In genomic region chr19:42396542-42397314, GRCh38 we compare ENCODE assay signal across 8 cellular contexts. TPM values are rescaled to one million over a fixed set of nuclear protein-coding genes. Genes with fewer than 3 reads are reported as not detected.
DNase-seq lines count a peak whose midpoint lies in the region; ATAC-seq and TF ChIP-seq lines count a peak whose summit lies in the region.

No MANE protein-coding gene starts in this region.

- H3K36me3 ChIP-seq in DOHH2 (ENCODE audit: control insufficient read depth, low read length) (no peaks in the 10 kb centered on the region; the same call in 1 of the 2 replicates), GM23338 (ENCODE audit: insufficient read depth) (no peaks in the 10 kb centered on the region)
- H3K36me3 ChIP-seq in naive thymus-derived CD4-positive, alpha-beta T cell (ENCODE audit: control insufficient read depth in 2 of 3, insufficient read depth in 3 of 3, low read length in 3 of 3), result no peaks in the 10 kb centered on the region

- peak; percentile 93 for ATAC-seq in GM23338
- ATAC-seq in naive thymus-derived CD4-positive, alpha-beta T cell, result peak; percentile 96
- ATAC-seq in stimulated activated memory B cell treated with anti-CD40 and anti-IgM and Interleukin-4, amounts not matched to agents 10 μg/mL and 1 μg/mL and 100 μg/mL, for 72 hours, result peak; percentile 99

- peak overlapping the region; percentile 55 for H3K27ac ChIP-seq in DOHH2 (ENCODE audit: low read depth, low read length)
- peak overlapping the region; percentile 87 for H3K27ac ChIP-seq in GM23338 (ENCODE audit: low read depth)
- H3K27ac ChIP-seq in naive thymus-derived CD4-positive, alpha-beta T cell (ENCODE audit: low read depth, low read length), result peak overlapping the region; percentile 70

- H3K36me3 Mint-ChIP-seq in GM23338 (ENCODE audit: low read depth), result peaks cover 5% of the 10 kb centered on the region; the same call in 1 of the 3 replicates
- peaks cover 14% of the 10 kb centered on the region for H3K36me3 Mint-ChIP-seq in activated T-helper 2 cell treated with anti-CD3 and anti-CD28 coated beads, Interferon-gamma antibody, Interleukin-2, Interleukin-4, amounts not matched to agents 10 μg/mL and 5 μg/mL and 100 μg/mL, durations not matched to agents 14 hours and 24 hours and 36 hours (ENCODE audit: low read depth)
- H3K36me3 Mint-ChIP-seq in naive thymus-derived CD4-positive, alpha-beta T cell, result peaks cover 0 to 4% (median 0%) of the 10 kb centered on the region in 5 donors
- peaks cover 6% of the 10 kb centered on the region for H3K36me3 Mint-ChIP-seq in stimulated activated memory B cell treated with anti-CD40 and anti-IgM and Interleukin-4, amounts not matched to agents 10 μg/mL and 1 μg/mL and 100 μg/mL, for 72 hours

- no peaks in the 10 kb centered on the region; the same call in 2 of the 3 replicates for H3K9me3 Mint-ChIP-seq in GM23338
- no peaks in the 10 kb centered on the region for H3K9me3 Mint-ChIP-seq in activated T-helper 2 cell treated with anti-CD3 and anti-CD28 coated beads, Interferon-gamma antibody, Interleukin-2, Interleukin-4, amounts not matched to agents 10 μg/mL and 5 μg/mL and 100 μg/mL, durations not matched to agents 14 hours and 24 hours and 36 hours
- H3K9me3 Mint-ChIP-seq in naive thymus-derived CD4-positive, alpha-beta T cell, result peaks cover 0 to 1% (median 0%) of the 10 kb centered on the region in 11 donors
- no peaks in the 10 kb centered on the region for H3K9me3 Mint-ChIP-seq in stimulated activated memory B cell treated with anti-CD40 and anti-IgM and Interleukin-4, amounts not matched to agents 10 μg/mL and 1 μg/mL and 100 μg/mL, for 72 hours

- CTCF ChIA-PET in naive thymus-derived CD4-positive, alpha-beta T cell (lab: Charles Lee), result no interaction called here

- H3K27ac Mint-ChIP-seq in GM23338, result peak overlapping the region; percentile 95
- peak overlapping the region; percentile 81 for H3K27ac Mint-ChIP-seq in activated T-helper 2 cell treated with anti-CD3 and anti-CD28 coated beads, Interferon-gamma antibody, Interleukin-2, Interleukin-4, amounts not matched to agents 10 μg/mL and 5 μg/mL and 100 μg/mL, durations not matched to agents 14 hours and 24 hours and 36 hours
- H3K27ac Mint-ChIP-seq in naive thymus-derived CD4-positive, alpha-beta T cell, result peak overlapping the region; percentile 85 to 93 (median 88)
- H3K27ac Mint-ChIP-seq in stimulated activated memory B cell treated with anti-CD40 and anti-IgM and Interleukin-4, amounts not matched to agents 10 μg/mL and 1 μg/mL and 100 μg/mL, for 72 hours, result peak overlapping the region; percentile 93

- H3K4me2 ChIP-seq in DOHH2 (ENCODE audit: low read length), result peak overlapping the region; percentile 87
- peak overlapping the region; percentile 99 for H3K4me2 ChIP-seq in GM23338

- H3K4me1 ChIP-seq in DOHH2 (ENCODE audit: control insufficient read depth, low read length) (peaks cover 28% of the 10 kb centered on the region), GM23338 (ENCODE audit: insufficient read depth) (peaks cover 12% of the 10 kb centered on the region)
- peaks cover 13 to 16% of the 10 kb centered on the region in 2 donors for H3K4me1 ChIP-seq in naive thymus-derived CD4-positive, alpha-beta T cell (ENCODE audit: control insufficient read depth in 2 of 2, insufficient read depth in 2 of 2, low read length in 2 of 2)

- peaks cover 24% of the 10 kb centered on the region for H3K27me3 Mint-ChIP-seq in GM23338 (ENCODE audit: insufficient read depth, low read depth, poor library complexity)
- H3K27me3 Mint-ChIP-seq in activated T-helper 2 cell treated with anti-CD3 and anti-CD28 coated beads, Interferon-gamma antibody, Interleukin-2, Interleukin-4, amounts not matched to agents 10 μg/mL and 5 μg/mL and 100 μg/mL, durations not matched to agents 14 hours and 24 hours and 36 hours (ENCODE audit: low read depth), result peaks cover 7% of the 10 kb centered on the region
- H3K27me3 Mint-ChIP-seq in naive thymus-derived CD4-positive, alpha-beta T cell, result peaks cover 0 to 8% (median 5%) of the 10 kb centered on the region in 5 donors
- no peaks in the 10 kb centered on the region for H3K27me3 Mint-ChIP-seq in stimulated activated memory B cell treated with anti-CD40 and anti-IgM and Interleukin-4, amounts not matched to agents 10 μg/mL and 1 μg/mL and 100 μg/mL, for 72 hours

- H3F3A ChIP-seq in DOHH2 (ENCODE audit: control insufficient read depth, insufficient read depth), result peaks cover 5% of the 10 kb centered on the region; the same call in 1 of the 2 replicates
- peaks cover 7% of the 10 kb centered on the region for H3F3A ChIP-seq in GM23338 (replicated peaks; ENCODE audit: low read depth)

- TF ChIP-seq CTCF in DOHH2 (IDR thresholded peaks at IDR 0.05; ENCODE audit: low read depth, low read length, poor library complexity, severe bottlenecking), result no peak
- TF ChIP-seq CTCF in GM23338 (conservative IDR thresholded peaks at IDR 0.05; ENCODE audit: low read depth in 2 of 2), result no peak
- TF ChIP-seq CTCF in LNCaP clone FGC (IDR thresholded peaks at IDR 0.05; ENCODE audit: control insufficient read depth, extremely low read depth, insufficient read depth), result no peak
- TF ChIP-seq CTCF in fibroblast of mammary gland (conservative IDR thresholded peaks at IDR 0.05; ENCODE audit: control insufficient read depth, insufficient read depth, low read depth, low read length), result no peak

- peak overlapping the region; percentile 89 for H3K4me3 Mint-ChIP-seq in GM23338
- peak overlapping the region; percentile 87 for H3K4me3 Mint-ChIP-seq in activated T-helper 2 cell treated with anti-CD3 and anti-CD28 coated beads, Interferon-gamma antibody, Interleukin-2, Interleukin-4, amounts not matched to agents 10 μg/mL and 5 μg/mL and 100 μg/mL, durations not matched to agents 14 hours and 24 hours and 36 hours (ENCODE audit: low read depth)
- peak overlapping the region; percentile 85 to 99 (median 91) for H3K4me3 Mint-ChIP-seq in naive thymus-derived CD4-positive, alpha-beta T cell
- H3K4me3 Mint-ChIP-seq in stimulated activated memory B cell treated with anti-CD40 and anti-IgM and Interleukin-4, amounts not matched to agents 10 μg/mL and 1 μg/mL and 100 μg/mL, for 72 hours, result peak overlapping the region; percentile 87

- DNase-seq in GM23338 (ENCODE audit: low spot score), result peak; percentile 99
- peak; percentile 92 for DNase-seq in LNCaP clone FGC (ENCODE audit: low read depth)
- peak; percentile 95 for DNase-seq in RPMI8226
- peak; percentile 98 for DNase-seq in activated T-helper 2 cell treated with anti-CD3 and anti-CD28 coated beads, Interferon-gamma antibody, Interleukin-2, Interleukin-4, amounts not matched to agents 10 μg/mL and 5 μg/mL and 100 μg/mL, durations not matched to agents 14 hours and 24 hours and 36 hours (ENCODE audit: low spot score)
- DNase-seq in fibroblast of mammary gland (ENCODE audit: low read depth), result peak; percentile 98
- DNase-seq in naive thymus-derived CD4-positive, alpha-beta T cell, result peak; percentile 80 to 97 (median 84)

- no peaks in the 10 kb centered on the region; the same call in 1 of the 2 replicates for H4K20me1 ChIP-seq in DOHH2 (ENCODE audit: control insufficient read depth, insufficient read depth, low read depth, low read length)
- peaks cover 6% of the 10 kb centered on the region; the same call in 1 of the 2 replicates for H4K20me1 ChIP-seq in GM23338 (replicated peaks; ENCODE audit: insufficient read depth)

- H3K4me1 Mint-ChIP-seq in GM23338, result peaks cover 38% of the 10 kb centered on the region
- H3K4me1 Mint-ChIP-seq in activated T-helper 2 cell treated with anti-CD3 and anti-CD28 coated beads, Interferon-gamma antibody, Interleukin-2, Interleukin-4, amounts not matched to agents 10 μg/mL and 5 μg/mL and 100 μg/mL, durations not matched to agents 14 hours and 24 hours and 36 hours (ENCODE audit: low read depth), result peaks cover 32% of the 10 kb centered on the region
- H3K4me1 Mint-ChIP-seq in naive thymus-derived CD4-positive, alpha-beta T cell, result peaks cover 30 to 49% (median 44%) of the 10 kb centered on the region in 7 donors
- peaks cover 47% of the 10 kb centered on the region for H3K4me1 Mint-ChIP-seq in stimulated activated memory B cell treated with anti-CD40 and anti-IgM and Interleukin-4, amounts not matched to agents 10 μg/mL and 1 μg/mL and 100 μg/mL, for 72 hours

- intact Hi-C loops in activated T-helper 2 cell treated with anti-CD3 and anti-CD28 coated beads, Interferon-gamma antibody, Interleukin-2, Interleukin-4, amounts not matched to agents 10 μg/mL and 5 μg/mL and 100 μg/mL, durations not matched to agents 14 hours and 24 hours and 36 hours (cut with micrococcal nuclease), result loop anchor here (5.0 kb wide), 1 partner anchor 534 kb away; the partner anchor contains the start of gene RPS19
- intact Hi-C loops in naive thymus-derived CD4-positive, alpha-beta T cell (cut with micrococcal nuclease), result loop anchor here (1.0 to 5.0 kb wide), 5 partner anchors 9 to 179 kb away; partner anchors contain the start of genes MEGF8 (in 2 of the 2) and DEDD2 (in 1 of the 2)

- H3K27me3 ChIP-seq in DOHH2 (ENCODE audit: control insufficient read depth, low read length) (peaks cover 3% of the 10 kb centered on the region; the same call in 1 of the 2 replicates), GM23338 (ENCODE audit: insufficient read depth) (peaks cover 3% of the 10 kb centered on the region; the same call in 1 of the 2 replicates)
- no peaks in the 10 kb centered on the region for H3K27me3 ChIP-seq in naive thymus-derived CD4-positive, alpha-beta T cell (ENCODE audit: control insufficient read depth in 2 of 2, insufficient read depth in 2 of 2, low read length in 2 of 2)

- H3K9me2 ChIP-seq in DOHH2 (replicated peaks; ENCODE audit: control insufficient read depth, low read length) (no peaks in the 10 kb centered on the region), GM23338 (ENCODE audit: insufficient read depth) (no peaks in the 10 kb centered on the region)

- POLR2A ChIA-PET in naive thymus-derived CD4-positive, alpha-beta T cell (lab: Charles Lee), result interaction anchor here (0.6 to 1.3 kb wide), 8 partner anchors 8 to 153 kb away, joined by 3 to 8 read pairs (median 4); no protein-coding TSS in a partner anchor

- H3K4me3 ChIP-seq in DOHH2 (ENCODE audit: low read length), result peak overlapping the region; percentile 87
- H3K4me3 ChIP-seq in GM23338, result peak overlapping the region; percentile 76
- H3K4me3 ChIP-seq in LNCaP clone FGC (ENCODE audit: low read depth, low read length), result peak overlapping the region; percentile 63
- peak overlapping the region; percentile 79 for H3K4me3 ChIP-seq in fibroblast of mammary gland (ENCODE audit: control insufficient read depth, low read depth, low read length)
- peak overlapping the region; percentile 93 for H3K4me3 ChIP-seq in naive thymus-derived CD4-positive, alpha-beta T cell (ENCODE audit: low read length)

- H2AFZ ChIP-seq in GM23338, result peak overlapping the region; percentile 72; the same call in 1 of the 2 replicates

- H3K79me2 ChIP-seq in DOHH2 (ENCODE audit: control insufficient read depth, low read length) (peaks cover 15% of the 10 kb centered on the region), GM23338 (replicated peaks; ENCODE audit: insufficient read depth) (peaks cover 7% of the 10 kb centered on the region; the same call in 1 of the 2 replicates)

- H3K9me3 ChIP-seq in DOHH2 (ENCODE audit: control insufficient read depth, insufficient read depth, low read length), result no peaks in the 10 kb centered on the region
- H3K9me3 ChIP-seq in naive thymus-derived CD4-positive, alpha-beta T cell (ENCODE audit: control insufficient read depth in 2 of 3, low read length in 3 of 3), result no peaks in the 10 kb centered on the region

RNA-seq across cellular contexts. Expression of gene CNFN, which starts 6.6 kb away (rescaled TPM):
- 6.7 TPM in 1 of 2 replicates, not detected in the other for total RNA-seq in GM23338 (2014; rRNA removed; shearing (Covaris generic))
- 54.5 and 71.5 TPM in 2 replicates for polyA plus RNA-seq in GM23338 (2016; fragmentation: Nextera tagmentation; extraction: Ambion mirVana)
- 0.53 TPM in 1 of 2 replicates, not detected in the other for total RNA-seq in activated T-helper 2 cell treated with anti-CD3 and anti-CD28 coated beads, Interferon-gamma antibody, Interleukin-2, Interleukin-4, amounts not matched to agents 10 μg/mL and 5 μg/mL and 100 μg/mL, durations not matched to agents 14 hours and 24 hours and 36 hours
- total RNA-seq in naive thymus-derived CD4-positive, alpha-beta T cell, result under 1 TPM in 1 of 5 experiments, not detected in 4; 0.75 TPM
- under 1 TPM in 1 of 2 donors, not detected in 1; 0.52 TPM for polyA plus RNA-seq in naive thymus-derived CD4-positive, alpha-beta T cell

RNA-seq across cellular contexts. Expression of gene LIPE, which starts 30.5 kb away (rescaled TPM):
- total RNA-seq in GM23338 (2014; rRNA removed; shearing (Covaris generic)), result 10.9 and 16.2 TPM in 2 replicates
- polyA plus RNA-seq in GM23338 (2016; fragmentation: Nextera tagmentation; extraction: Ambion mirVana), result 4.3 and 5.8 TPM in 2 replicates
- total RNA-seq in activated T-helper 2 cell treated with anti-CD3 and anti-CD28 coated beads, Interferon-gamma antibody, Interleukin-2, Interleukin-4, amounts not matched to agents 10 μg/mL and 5 μg/mL and 100 μg/mL, durations not matched to agents 14 hours and 24 hours and 36 hours, result 33.0 and 35.2 TPM in 2 replicates
- 10 to 100 TPM; 15.8 to 35.4 (median 28.3) TPM for total RNA-seq in naive thymus-derived CD4-positive, alpha-beta T cell
- polyA plus RNA-seq in naive thymus-derived CD4-positive, alpha-beta T cell, result 1 to 10 TPM; 7.0 to 9.8 TPM

RNA-seq across cellular contexts. Expression of gene CXCL17, which starts 46.0 kb away (rescaled TPM):
- total RNA-seq in GM23338 (2014; rRNA removed; shearing (Covaris generic)), result not detected in 2 replicates
- polyA plus RNA-seq in GM23338 (2016; fragmentation: Nextera tagmentation; extraction: Ambion mirVana), result 0.39 TPM in 1 of 2 replicates, not detected in the other
- not detected in 2 replicates for total RNA-seq in activated T-helper 2 cell treated with anti-CD3 and anti-CD28 coated beads, Interferon-gamma antibody, Interleukin-2, Interleukin-4, amounts not matched to agents 10 μg/mL and 5 μg/mL and 100 μg/mL, durations not matched to agents 14 hours and 24 hours and 36 hours
- total RNA-seq in naive thymus-derived CD4-positive, alpha-beta T cell, result not detected
- under 1 TPM in 1 of 2 donors, not detected in 1; 0.30 TPM for polyA plus RNA-seq in naive thymus-derived CD4-positive, alpha-beta T cell

Comparison
In these comparisons a context has a peak if more than half of its experiments do, and no peak if none do; other contexts are left out.
1. Peak in every context shown above with its lines: DNase-seq, ATAC-seq, H3K4me3 ChIP-seq and H3K27ac ChIP-seq.